21 cellular contexts compared by ENCODE assay signal in the genomic region with DNA sequence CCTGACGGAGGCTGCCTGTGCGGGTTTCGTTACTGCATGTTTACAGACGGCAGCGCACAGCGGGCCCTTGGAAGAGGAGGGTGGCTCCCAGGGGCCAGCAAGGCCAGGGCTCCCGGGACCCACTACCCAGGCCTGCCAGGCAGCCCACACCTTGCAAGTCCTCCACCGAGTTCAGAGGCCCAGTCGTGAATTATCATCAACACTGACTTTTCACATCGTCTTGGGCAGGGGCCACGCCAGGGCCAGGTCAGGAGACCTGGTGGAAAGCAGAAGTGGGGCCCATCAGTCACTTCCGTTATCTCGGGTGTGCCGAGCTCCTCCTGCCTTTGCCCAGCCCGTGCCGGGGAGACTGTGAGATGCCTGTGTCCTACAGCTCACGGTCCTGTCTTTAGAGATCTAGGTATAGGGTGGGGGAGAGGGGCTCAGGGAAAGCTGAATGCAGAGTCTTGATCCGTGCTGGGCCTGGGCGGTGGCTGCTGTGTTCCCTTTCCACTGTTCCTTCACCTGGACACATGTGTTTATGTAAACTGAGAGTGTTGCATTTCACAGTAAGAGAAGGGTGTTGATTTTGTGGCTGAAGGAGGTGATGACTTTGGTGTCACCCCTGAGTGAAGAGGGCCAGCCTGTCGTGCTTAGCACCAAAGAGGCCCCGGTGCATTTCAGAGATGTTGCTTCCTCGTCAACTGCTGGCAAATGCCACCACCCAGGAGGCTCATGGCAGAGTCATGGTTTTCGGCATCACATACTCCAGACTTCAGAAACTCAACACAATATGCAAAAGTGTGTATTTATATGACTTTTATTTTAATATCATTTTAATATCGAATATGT.
A peak's percentile ranks its signal among the peaks of the same experiment; 100 is the strongest.
DNase-seq lines count a peak whose midpoint lies in the region; ATAC-seq and TF ChIP-seq lines count a peak whose summit lies in the region.
"Had no signal": no experiment of that assay in that cellular context is flagged by ENCODE, and none has a peak within 500 bp of the region (broad histone marks: within the 10 kb centered on the region; RNA-seq: fewer than 3 reads in every experiment).

No MANE protein-coding gene starts in this region.

- no peaks in the 10 kb centered on the region for H3K27me3 Mint-ChIP-seq in nephron progenitor cell (ENCODE audit: low read depth, poor library complexity)
- no peaks in the 10 kb centered on the region for H3K27me3 Mint-ChIP-seq in activated naive CD4-positive, alpha-beta T cell treated with anti-CD3 and anti-CD28 coated beads, Interleukin-2, amount 10 ng/mL, durations not matched to agents 7 days and 5 days
- H3K27me3 Mint-ChIP-seq: activated CD4-positive, alpha-beta T cell treated with anti-CD3 and anti-CD28 coated beads for 36 hours had no signal

- peak; percentile 43 for DNase-seq in DMS53 (lab: John Stamatoyannopoulos, UW)
- no peak for DNase-seq in DMS53 treated with DMSO at 0.1 percent for 48 hours (lab: John Stamatoyannopoulos, UW; ENCODE audit: unreplicated experiment)
- DNase-seq in NOMO-1 (lab: John Stamatoyannopoulos, UW; ENCODE audit: unreplicated experiment in 2 of 2), result peak; percentile 68 to 69
- DNase-seq in coronary artery (ENCODE audit: low spot score), result peak; percentile 56
- DNase-seq in nephron progenitor cell, result no peak
- no peak for DNase-seq in NCI-H1105 (lab: John Stamatoyannopoulos, UW)
- no peak for DNase-seq in activated naive CD4-positive, alpha-beta T cell treated with anti-CD3 and anti-CD28 coated beads, Interleukin-2, amount 10 ng/mL, durations not matched to agents 7 days and 5 days
- DNase-seq: activated CD4-positive, alpha-beta T cell treated with anti-CD3 and anti-CD28 coated beads for 36 hours; activated naive CD4-positive, alpha-beta T cell treated with anti-CD3 and anti-CD28 coated beads for 36 hours; activated T-cell treated with anti-CD3 and anti-CD28 coated beads for 4 hours; cortex of kidney; gastrocnemius medialis; Kasumi-1; NCI-H1436 treated with DMSO at 0.1 percent for 48 hours; NCI-H226; spleen had no signal

- no peak overlapping the region for H3K4me3 Mint-ChIP-seq in nephron progenitor cell
- no peak overlapping the region for H3K4me3 Mint-ChIP-seq in activated naive CD4-positive, alpha-beta T cell treated with anti-CD3 and anti-CD28 coated beads, Interleukin-2, amount 10 ng/mL, durations not matched to agents 7 days and 5 days
- H3K4me3 Mint-ChIP-seq: activated CD4-positive, alpha-beta T cell treated with anti-CD3 and anti-CD28 coated beads for 36 hours; activated naive CD4-positive, alpha-beta T cell treated with anti-CD3 and anti-CD28 coated beads for 36 hours; T-helper 2 cell treated with Interferon-gamma antibody and Interleukin-4, amounts not matched to agents 5 μg/mL and 100 μg/mL, for 36 hours had no signal

- H3K36me3 Mint-ChIP-seq in nephron progenitor cell (ENCODE audit: low read depth), result no peaks in the 10 kb centered on the region
- no peaks in the 10 kb centered on the region for H3K36me3 Mint-ChIP-seq in activated naive CD4-positive, alpha-beta T cell treated with anti-CD3 and anti-CD28 coated beads, Interleukin-2, amount 10 ng/mL, durations not matched to agents 7 days and 5 days

- ATAC-seq in HG03521 (IDR thresholded peaks at IDR 0.05; ENCODE audit: unreplicated experiment), result no peak
- ATAC-seq: activated CD4-positive, alpha-beta T cell treated with anti-CD3 and anti-CD28 coated beads for 36 hours; gastrocnemius medialis had no signal

- H3K27ac Mint-ChIP-seq in nephron progenitor cell, result peak overlapping the region; percentile 78
- H3K27ac Mint-ChIP-seq in activated naive CD4-positive, alpha-beta T cell treated with anti-CD3 and anti-CD28 coated beads, Interleukin-2, amount 10 ng/mL, durations not matched to agents 7 days and 5 days, result no peak overlapping the region
- H3K27ac Mint-ChIP-seq: activated CD4-positive, alpha-beta T cell treated with anti-CD3 and anti-CD28 coated beads for 36 hours; activated naive CD4-positive, alpha-beta T cell treated with anti-CD3 and anti-CD28 coated beads for 36 hours; T-helper 2 cell treated with Interferon-gamma antibody and Interleukin-4, amounts not matched to agents 5 μg/mL and 100 μg/mL, for 36 hours had no signal

- no peak overlapping the region for H3K27ac ChIP-seq in coronary artery
- H3K27ac ChIP-seq: 22Rv1, gastrocnemius medialis, SJSA1, spleen had no signal

- CTCF ChIA-PET in activated naive CD4-positive, alpha-beta T cell treated with anti-CD3 and anti-CD28 coated beads, Interleukin-2, amount 10 ng/mL, durations not matched to agents 7 days and 5 days (lab: Charles Lee), result no interaction called here

- no peak overlapping the region for H3K4me3 ChIP-seq in coronary artery
- H3K4me3 ChIP-seq: gastrocnemius medialis, SJSA1, spleen, thyroid gland had no signal

- TF ChIP-seq CTCF in coronary artery (IDR thresholded peaks at IDR 0.05) (no peak), nephron progenitor cell (IDR thresholded peaks at IDR 0.05) (no peak)

- H3K9me3 Mint-ChIP-seq in nephron progenitor cell, result no peaks in the 10 kb centered on the region
- H3K9me3 Mint-ChIP-seq in activated naive CD4-positive, alpha-beta T cell treated with anti-CD3 and anti-CD28 coated beads, Interleukin-2, amount 10 ng/mL, durations not matched to agents 7 days and 5 days, result no peaks in the 10 kb centered on the region
- H3K9me3 Mint-ChIP-seq: activated naive CD4-positive, alpha-beta T cell treated with anti-CD3 and anti-CD28 coated beads for 36 hours; T-helper 2 cell treated with Interferon-gamma antibody and Interleukin-4, amounts not matched to agents 5 μg/mL and 100 μg/mL, for 36 hours had no signal

- H3K4me1 Mint-ChIP-seq in nephron progenitor cell, result peaks cover 66% of the 10 kb centered on the region
- H3K4me1 Mint-ChIP-seq in activated naive CD4-positive, alpha-beta T cell treated with anti-CD3 and anti-CD28 coated beads, Interleukin-2, amount 10 ng/mL, durations not matched to agents 7 days and 5 days, result no peaks in the 10 kb centered on the region
- H3K4me1 Mint-ChIP-seq: activated CD4-positive, alpha-beta T cell treated with anti-CD3 and anti-CD28 coated beads for 36 hours had no signal

Comparison
In these comparisons a context has a peak if more than half of its experiments do, and no peak if none do; other contexts are left out.
1. DNase-seq: peak in DMS53 (single experiment), NOMO-1 (2 of 2) and coronary artery (single experiment); none in DMS53 treated with DMSO at 0.1 percent for 48 hours (single experiment), nephron progenitor cell (single experiment), NCI-H1105 (single experiment) and activated naive CD4-positive, alpha-beta T cell treated with anti-CD3 and anti-CD28 coated beads, Interleukin-2, amount 10 ng/mL, durations not matched to agents 7 days and 5 days (single experiment).